Comparison of ENCODE assay signal across 30 cellular contexts in the genomic region with DNA sequence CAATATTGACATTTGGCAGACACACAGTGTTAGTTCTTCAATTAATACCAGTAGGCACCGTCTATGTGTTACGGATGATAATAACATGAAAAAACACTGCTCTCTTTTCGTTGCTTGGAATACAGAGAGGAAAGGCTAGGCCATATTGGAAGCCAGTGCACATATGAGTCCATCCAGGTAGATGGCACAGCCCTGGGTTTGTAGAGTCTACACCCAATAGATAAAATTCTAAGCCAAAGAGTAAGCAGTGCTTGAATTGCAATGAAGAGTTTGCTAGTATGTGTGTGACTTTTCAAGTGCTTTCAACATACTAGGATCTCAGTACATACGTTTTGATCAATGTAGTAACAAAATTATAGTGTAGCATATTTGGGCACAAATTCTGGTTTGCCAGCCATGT.
"Had no signal": no experiment of that assay in that cellular context is flagged by ENCODE, and none has a peak within 500 bp of the region (broad histone marks: within the 10 kb centered on the region; RNA-seq: fewer than 3 reads in every experiment).

No MANE protein-coding gene starts in this region.

- H3K4me1 ChIP-seq: adrenal gland, body of pancreas, breast epithelium had no signal

- DNase-seq: activated B cell treated with CpG ODN at 0.5 μM for 24 hours; activated CD4-positive, alpha-beta memory T cell treated with anti-CD3 and anti-CD28 coated beads for 36 hours; activated CD4-positive, alpha-beta T cell treated with anti-CD3 and anti-CD28 coated beads for 4 hours; activated CD4-positive, alpha-beta T cell treated with anti-CD3 and anti-CD28 coated beads, Interleukin-2, amount 10 ng/mL, durations not matched to agents 24 days and 14 days; activated CD4-positive, alpha-beta T cell treated with anti-CD3 and anti-CD28 coated beads, Interleukin-2, amount 50 U/mL, for 1 hour; activated CD4-positive, alpha-beta T cell treated with anti-CD3 and anti-CD28 coated beads, Interleukin-2, amount 50 U/mL, for 4 hours; activated CD4-positive, CD25-positive, alpha-beta regulatory T cell treated with anti-CD3 and anti-CD28 coated beads, Interleukin-2, amount 50 U/mL, for 72 hours; activated CD8-positive, alpha-beta memory T cell treated with anti-CD3 and anti-CD28 coated beads, Interleukin-2, amount 50 U/mL, for 4 hours; activated CD8-positive, alpha-beta T cell treated with anti-CD3 and anti-CD28 coated beads for 36 hours; activated effector memory CD4-positive, alpha-beta T cell treated with anti-CD3 and anti-CD28 coated beads, Interleukin-2, amount 50 U/mL, for 16 hours; activated gamma-delta T cell treated with Interleukin-2 at 50 U/mL for 16 hours; activated naive CD4-positive, alpha-beta T cell; activated naive CD4-positive, alpha-beta T cell treated with anti-CD3 and anti-CD28 coated beads for 36 hours; activated naive CD4-positive, alpha-beta T cell treated with anti-CD3 and anti-CD28 coated beads, Interleukin-2, amount 50 U/mL, for 16 hours; activated naive CD8-positive, alpha-beta T cell treated with anti-CD3 and anti-CD28 coated beads for 36 hours; activated T-cell treated with anti-CD3 and anti-CD28 coated beads for 4 hours; activated T-cell treated with anti-CD3 and anti-CD28 coated beads, Interleukin-2, amount 50 U/mL, for 1 hour; activated T-cell treated with anti-CD3 and anti-CD28 coated beads, Interleukin-2, amount 50 U/mL, for 4 hours; activated T-cell treated with anti-CD3 and anti-CD28 coated beads, Interleukin-2, amount 50 U/mL, for 72 hours; adrenal gland; amniotic stem cell; aorta; body of pancreas; brain microvascular endothelial cell; central memory CD4-positive, alpha-beta T cell; T-helper 1 cell; T-helper 2 cell; T-helper 9 cell had no signal

- H3K36me3 ChIP-seq: adrenal gland, brain microvascular endothelial cell, breast epithelium had no signal

- H3K4me3 ChIP-seq: adrenal gland, body of pancreas, breast epithelium had no signal

- H3K27ac ChIP-seq: adrenal gland, body of pancreas, brain microvascular endothelial cell, breast epithelium, VCaP had no signal

- H3K9me3 ChIP-seq: body of pancreas, breast epithelium had no signal

- H3K27me3 ChIP-seq: adrenal gland, body of pancreas, brain microvascular endothelial cell, breast epithelium had no signal
